Comparison of ENCODE assay signal across 26 cellular contexts in the genomic region with DNA sequence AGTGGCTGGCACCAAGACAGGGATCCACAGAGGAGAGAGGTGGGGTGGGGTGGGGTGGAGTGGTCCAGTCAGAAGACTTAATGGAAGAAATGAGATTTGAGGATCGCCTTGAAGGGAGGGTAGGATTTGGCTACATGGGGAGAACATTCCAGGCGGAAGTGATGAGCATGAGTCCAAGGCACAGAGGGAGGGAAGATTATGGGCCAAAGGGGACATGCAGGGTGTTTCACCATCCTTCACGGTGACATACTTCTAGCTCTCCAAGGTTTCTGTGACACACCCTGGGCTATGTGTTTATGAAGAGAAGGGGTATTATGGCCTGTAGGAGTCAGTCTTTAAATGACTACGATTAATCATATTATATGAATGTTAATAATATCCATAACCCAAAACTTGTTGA.
"Had no signal": no experiment of that assay in that cellular context is flagged by ENCODE, and none has a peak within 500 bp of the region (broad histone marks: within the 10 kb centered on the region; RNA-seq: fewer than 3 reads in every experiment).

No MANE protein-coding gene starts in this region.

- DNase-seq: cortex of kidney; effector memory CD8-positive, alpha-beta T cell; erythroblast; foreskin fibroblast; glutamatergic neuron; hypothalamus; immature natural killer cell; islet precursor cell; kidney glomerular epithelial cell; mesenchymal stem cell; mucosa of descending colon; naive thymus-derived CD4-positive, alpha-beta T cell; nucleus accumbens; pancreas; retina; stimulated activated CD4-positive, alpha-beta T cell treated with anti-CD3 and anti-CD28 coated beads, Interleukin-12 subunit alpha, Interleukin-12 subunit beta, amount 100 ng/mL, for 4 hours; stimulated activated CD4-positive, alpha-beta T cell treated with anti-CD3 and anti-CD28 coated beads, Interleukin-1b, Interleukin-23, amount 100 ng/mL, for 48 hours; stimulated activated CD4-positive, alpha-beta T cell treated with anti-CD3 and anti-CD28 coated beads, Interleukin-4, amount 100 ng/mL, for 1 hour; stimulated activated CD8-positive, alpha-beta memory T cell treated with anti-CD3 and anti-CD28 coated beads, Interleukin-4, amount 100 ng/mL, for 48 hours; stimulated activated naive CD4-positive, alpha-beta T cell; stimulated activated naive CD8-positive, alpha-beta T cell treated with anti-CD3 and anti-CD28 coated beads, Interleukin-15, amount 100 ng/mL, for 72 hours; thyroid gland had no signal

- H3K27me3 ChIP-seq: cardiac muscle cell, neural progenitor cell, pancreas, thyroid gland had no signal

- H3K27ac ChIP-seq: cardiac muscle cell, neural progenitor cell, pancreas, thyroid gland had no signal

- H3K9me3 ChIP-seq: mucosa of descending colon, pancreas, thyroid gland had no signal

- H3K36me3 ChIP-seq: cardiac muscle cell, neural progenitor cell, pancreas, thyroid gland had no signal

- H3K4me1 ChIP-seq: pancreas, thyroid gland had no signal

- H3K4me3 ChIP-seq: cardiac muscle cell, mucosa of descending colon, neural progenitor cell, pancreas, smooth muscle cell, thyroid gland had no signal

- H3K9ac ChIP-seq: neural progenitor cell had no signal

- ATAC-seq: effector memory CD8-positive, alpha-beta T cell; mucosa of descending colon; naive thymus-derived CD4-positive, alpha-beta T cell; pancreas; sciatic nerve; stimulated activated naive CD8-positive, alpha-beta T cell treated with anti-CD3 and anti-CD28 coated beads, Interleukin-15, amount 100 ng/mL, for 72 hours had no signal

- H3K4me2 ChIP-seq: neural progenitor cell, smooth muscle cell had no signal

- H2AFZ ChIP-seq: neural progenitor cell had no signal
